Comparison of ENCODE assay signal across 18 cellular contexts in genomic region chr17:66268247-66268927, GRCh38. TPM values are rescaled to one million over a fixed set of nuclear protein-coding genes. Genes with fewer than 3 reads are reported as not detected.
DNase-seq lines count a peak whose midpoint lies in the region; ATAC-seq and TF ChIP-seq lines count a peak whose summit lies in the region.
"Had no signal": no experiment of that assay in that cellular context is flagged by ENCODE, and none has a peak within 500 bp of the region (broad histone marks: within the 10 kb centered on the region; RNA-seq: fewer than 3 reads in every experiment).

No MANE protein-coding gene starts in this region.

- H3K4me2 ChIP-seq in mesenchymal stem cell (ENCODE audit: low read length, poor library complexity, severe bottlenecking), result no peak overlapping the region

- H3K27me3 ChIP-seq in mesenchymal stem cell (ENCODE audit: control insufficient read depth in 1 of 2, insufficient read depth in 1 of 2, low read length in 2 of 2) (no peaks in the 10 kb centered on the region), BE2C (no peaks in the 10 kb centered on the region)
- H3K27me3 ChIP-seq: upper lobe of right lung had no signal

- H4K91ac ChIP-seq in mesenchymal stem cell (ENCODE audit: low read length), result no peak overlapping the region

- H3K9ac ChIP-seq in mesenchymal stem cell (ENCODE audit: low read length), result no peak overlapping the region

- no peak for ATAC-seq in GM21526 (IDR thresholded peaks at IDR 0.05; ENCODE audit: low FRiP score, unreplicated experiment)
- no peak for ATAC-seq in HG03025 (IDR thresholded peaks at IDR 0.05; ENCODE audit: low FRiP score, unreplicated experiment)
- ATAC-seq: activated CD8-positive, alpha-beta T cell treated with anti-CD3 and anti-CD28 coated beads for 36 hours; upper lobe of right lung had no signal

- H4K8ac ChIP-seq in mesenchymal stem cell (ENCODE audit: low read length), result no peak overlapping the region

- H2AFZ ChIP-seq in mesenchymal stem cell (ENCODE audit: low read depth, low read length), result no peak overlapping the region

- no peak overlapping the region for H3K23ac ChIP-seq in mesenchymal stem cell (ENCODE audit: low read length in 2 of 2)

- 61% methylated on average over 7 of the region's 8 CpGs for WGBS in mesenchymal stem cell

- no peaks in the 10 kb centered on the region for H3K79me1 ChIP-seq in mesenchymal stem cell (replicated peaks; ENCODE audit: low read length, poor library complexity, severe bottlenecking)

- H2BK15ac ChIP-seq in mesenchymal stem cell (ENCODE audit: low read depth, poor library complexity, severe bottlenecking), result no peak overlapping the region

- no peak overlapping the region for H3K14ac ChIP-seq in mesenchymal stem cell (ENCODE audit: low read length in 2 of 2)

- no peak overlapping the region for H2BK120ac ChIP-seq in mesenchymal stem cell (ENCODE audit: low read depth, low read length)

- H3K4me3 ChIP-seq in epithelial cell of esophagus (ENCODE audit: low read length), result no peak overlapping the region
- no peak overlapping the region for H3K4me3 ChIP-seq in mesenchymal stem cell (ENCODE audit: insufficient read depth in 1 of 2, low read depth in 1 of 2, low read length in 2 of 2)
- no peak overlapping the region for H3K4me3 ChIP-seq in BE2C (ENCODE audit: low read depth, low read length)
- H3K4me3 ChIP-seq: upper lobe of right lung had no signal

- peak overlapping the region; percentile 1 for H2AK5ac ChIP-seq in mesenchymal stem cell (ENCODE audit: low read length, severe bottlenecking)

- no peak overlapping the region for H2BK12ac ChIP-seq in mesenchymal stem cell (ENCODE audit: low read length in 2 of 2)

- no peak overlapping the region for H3K18ac ChIP-seq in mesenchymal stem cell (ENCODE audit: low read depth in 1 of 2, low read length in 2 of 2)

- peak overlapping the region; percentile 60 for H3K27ac ChIP-seq in RWPE1
- peak overlapping the region; percentile 86 for H3K27ac ChIP-seq in mesenchymal stem cell (ENCODE audit: low read length, poor library complexity, severe bottlenecking)
- H3K27ac ChIP-seq: upper lobe of right lung had no signal

- DNase-seq in AG09319 (ENCODE audit: extremely low read depth, low read depth), result peak; percentile 47
- no peak for DNase-seq in RWPE1 (ENCODE audit: low spot score)
- DNase-seq in epithelial cell of esophagus (ENCODE audit: low read depth), result peak; percentile 59
- peak; percentile 54 for DNase-seq in mesenchymal stem cell
- DNase-seq in BE2C, result no peak
- DNase-seq in activated CD8-positive, alpha-beta memory T cell treated with anti-CD3 and anti-CD28 coated beads for 24 hours, result no peak
- DNase-seq: activated CD8-positive, alpha-beta T cell treated with anti-CD3 and anti-CD28 coated beads for 36 hours; activated gamma-delta T cell; C1 segment of cervical spinal cord; central memory CD4-positive, alpha-beta T cell; DND-41; NCI-H187 treated with DMSO at 0.1 percent for 48 hours; SHP77; stimulated activated CD4-positive, alpha-beta T cell treated with anti-CD3 and anti-CD28 coated beads, Interleukin-1b, Interleukin-23, amount 100 ng/mL, for 48 hours; upper lobe of right lung had no signal

- TF ChIP-seq CTCF in AG09319 (IDR thresholded peaks at IDR 0.05; ENCODE audit: low read depth, low read length) (no peak), RWPE1 (conservative IDR thresholded peaks at IDR 0.05; ENCODE audit: low read depth) (no peak), epithelial cell of esophagus (IDR thresholded peaks at IDR 0.05; ENCODE audit: insufficient read depth, low read depth, low read length, missing control alignments) (no peak), BE2C (IDR thresholded peaks at IDR 0.05; ENCODE audit: low read depth, low read length) (no peak)

- no peak overlapping the region for H2BK5ac ChIP-seq in mesenchymal stem cell (ENCODE audit: low read depth, low read length, poor library complexity, severe bottlenecking)

- H3K4ac ChIP-seq in mesenchymal stem cell (ENCODE audit: low read depth in 1 of 2, low read length in 2 of 2), result no peak overlapping the region

- POLR2A ChIA-PET in RWPE1 (lab: Yijun Ruan, JAX; ENCODE audit: low non-redundant PET), result no interaction called here

- H3K36me3 ChIP-seq in mesenchymal stem cell (ENCODE audit: control insufficient read depth in 1 of 2, insufficient read depth in 2 of 2, low read depth in 1 of 2, low read length in 2 of 2) (no peaks in the 10 kb centered on the region), BE2C (no peaks in the 10 kb centered on the region)
- H3K36me3 ChIP-seq: upper lobe of right lung had no signal

- peaks cover 12% of the 10 kb centered on the region for H3K4me1 ChIP-seq in mesenchymal stem cell (ENCODE audit: control insufficient read depth, insufficient read depth, low read depth, low read length)
- no peaks in the 10 kb centered on the region for H3K4me1 ChIP-seq in BE2C
- H3K4me1 ChIP-seq: upper lobe of right lung had no signal

- CTCF ChIA-PET in RWPE1 (lab: Yijun Ruan, JAX), result interaction anchor here (0.7 kb wide), 1 partner anchor 10 kb away, joined by 3 read pairs; no protein-coding TSS in a partner anchor

- H3K9me3 ChIP-seq in mesenchymal stem cell (ENCODE audit: control insufficient read depth, low read length), result no peaks in the 10 kb centered on the region
- H3K9me3 ChIP-seq in BE2C, result peaks cover 2% of the 10 kb centered on the region; the same call in 1 of the 2 replicates
- H3K9me3 ChIP-seq: upper lobe of right lung had no signal

RNA-seq across cellular contexts. Expression of gene PRKCA, which starts 34.0 kb away (rescaled TPM):
- 21.2 TPM for polyA plus RNA-seq in mesenchymal stem cell (2013, experiment 1 of 2)
- polyA plus RNA-seq in mesenchymal stem cell (2013, experiment 2 of 2), result 20.4 TPM
- polyA plus RNA-seq in BE2C (2012; ENCODE audit: insufficient read depth, insufficient read length, low read depth), result 38.2 TPM

RNA-seq across cellular contexts. Expression of gene APOH, which starts 39.2 kb away (rescaled TPM):
- polyA plus RNA-seq in mesenchymal stem cell (2013, experiment 1 of 2), result 0.07 TPM
- not detected for polyA plus RNA-seq in mesenchymal stem cell (2013, experiment 2 of 2)
- not detected for polyA plus RNA-seq in BE2C (2012; ENCODE audit: insufficient read depth, insufficient read length, low read depth)
- polyA plus RNA-seq: esophagus had no signal

Comparison
In these comparisons a context has a peak if more than half of its experiments do, and no peak if none do; other contexts are left out.
1. DNase-seq: peak in AG09319 (single experiment), epithelial cell of esophagus (single experiment) and mesenchymal stem cell (single experiment); none in RWPE1 (single experiment), BE2C (single experiment) and activated CD8-positive, alpha-beta memory T cell treated with anti-CD3 and anti-CD28 coated beads for 24 hours (single experiment).